9 cellular contexts compared by ENCODE assay signal in genomic region chr11:101127348-101127698, GRCh38. TPM values are rescaled to one million over a fixed set of nuclear protein-coding genes. Genes with fewer than 3 reads are reported as not detected.
A peak's percentile ranks its signal among the peaks of the same experiment; 100 is the strongest.
DNase-seq lines count a peak whose midpoint lies in the region; ATAC-seq and TF ChIP-seq lines count a peak whose summit lies in the region.
"Had no signal": no experiment of that assay in that cellular context is flagged by ENCODE, and none has a peak within 500 bp of the region (broad histone marks: within the 10 kb centered on the region; RNA-seq: fewer than 3 reads in every experiment).

No MANE protein-coding gene starts in this region.

- TF ChIP-seq EP300 in gastroesophageal sphincter (IDR thresholded peaks at IDR 0.05), result no peak

- TF ChIP-seq CTCF in gastroesophageal sphincter (IDR thresholded peaks at IDR 0.05) (no peak), neural progenitor cell (IDR thresholded peaks at IDR 0.05) (no peak)

- DNase-seq in AG08396 (ENCODE audit: low spot score) (peak; percentile 50), NCI-H69 (lab: John Stamatoyannopoulos, UW) (peak; percentile 11), neural progenitor cell (ENCODE audit: low spot score) (peak; percentile 64), DMS79 (lab: John Stamatoyannopoulos, UW) (no peak), NCI-H2227 (lab: John Stamatoyannopoulos, UW; ENCODE audit: unreplicated experiment) (no peak), NCI-H524 (lab: John Stamatoyannopoulos, UW) (no peak)
- no peak for DNase-seq in activated CD4-positive, alpha-beta T cell treated with anti-CD3 and anti-CD28 coated beads for 48 hours

- no peak overlapping the region for H3K27ac Mint-ChIP-seq in neural progenitor cell
- H3K27ac Mint-ChIP-seq: stimulated activated naive CD8-positive, alpha-beta T cell treated with anti-CD3 and anti-CD28 coated beads, Interleukin-15, Interleukin-2, amounts not matched to agents 100 ng/mL and 50 ng/mL, for 24 hours had no signal

- peaks cover 20% of the 10 kb centered on the region for H4K20me1 ChIP-seq in neural progenitor cell (ENCODE audit: low read depth)

- H3K27ac ChIP-seq in gastroesophageal sphincter (peak overlapping the region; percentile 45 to 89 (median 84)), neural progenitor cell (no peak overlapping the region)

- WGBS in gastroesophageal sphincter (ENCODE audit: low coverage in 1 of 2), 2 donors, result 3% methylated on average over 10 of the region's 45 CpGs; no CpG with 5 or more reads in 1 of the 2 donors

- H3K4me3 Mint-ChIP-seq in neural progenitor cell, result peak overlapping the region; percentile 87

- ATAC-seq in gastroesophageal sphincter, result peak; percentile 64

- H3F3A ChIP-seq in neural progenitor cell (ENCODE audit: low read depth), result no peaks in the 10 kb centered on the region

- H3K27me3 ChIP-seq in gastroesophageal sphincter, result peaks cover 43% of the 10 kb centered on the region
- peaks cover 100% of the 10 kb centered on the region for H3K27me3 ChIP-seq in neural progenitor cell

- no peaks in the 10 kb centered on the region for H3K9me3 Mint-ChIP-seq in neural progenitor cell

- no peaks in the 10 kb centered on the region for H3K79me2 ChIP-seq in neural progenitor cell (ENCODE audit: low read depth)

- H3K27me3 Mint-ChIP-seq in neural progenitor cell (ENCODE audit: insufficient read depth, low read depth), result peaks cover 51% of the 10 kb centered on the region

- H3K4me1 ChIP-seq in gastroesophageal sphincter (peaks cover 0 to 46% (median 5%) of the 10 kb centered on the region in 3 donors), neural progenitor cell (no peaks in the 10 kb centered on the region)

- H3K36me3 ChIP-seq in gastroesophageal sphincter (no peaks in the 10 kb centered on the region), neural progenitor cell (no peaks in the 10 kb centered on the region)

- H3K4me3 ChIP-seq in gastroesophageal sphincter, result peak overlapping the region; percentile 52 to 73
- peak overlapping the region; percentile 49 for H3K4me3 ChIP-seq in neural progenitor cell

- no peak for TF ChIP-seq POLR2A in gastroesophageal sphincter (IDR thresholded peaks at IDR 0.05)

- no peaks in the 10 kb centered on the region for H3K36me3 Mint-ChIP-seq in neural progenitor cell

- H3K4me2 ChIP-seq in neural progenitor cell, result peak overlapping the region; percentile 73

- H3K4me1 Mint-ChIP-seq in neural progenitor cell, result peaks cover 10% of the 10 kb centered on the region

- H3K9me3 ChIP-seq in gastroesophageal sphincter (no peaks in the 10 kb centered on the region), neural progenitor cell (ENCODE audit: low read depth) (no peaks in the 10 kb centered on the region)

- H3K9ac ChIP-seq in neural progenitor cell, result no peak overlapping the region

- H2AFZ ChIP-seq in neural progenitor cell (replicated peaks), result peak overlapping the region; percentile 99

RNA-seq across cellular contexts. Expression of gene PGR, which starts 2.3 kb away (rescaled TPM):
- 10 to 100 TPM in 2 of 4 donors, 1 to 10 TPM in 2; 5.1 to 11.3 (median 9.2) TPM for total RNA-seq in gastroesophageal sphincter
- 0.07 and 0.40 TPM in 2 replicates for total RNA-seq in neural progenitor cell (ENCODE audit: low replicate concordance)

Comparison
In these comparisons a context has a peak if more than half of its experiments do, and no peak if none do; other contexts are left out.
1. DNase-seq: peak in AG08396 (single experiment), NCI-H69 (single experiment) and neural progenitor cell (single experiment); none in DMS79 (single experiment), activated CD4-positive, alpha-beta T cell treated with anti-CD3 and anti-CD28 coated beads for 48 hours (single experiment), NCI-H2227 (single experiment) and NCI-H524 (0 of 2).